In genomic region chr18:14978962-14979535, GRCh38 we compare ENCODE assay signal across 7 cellular contexts.
DNase-seq lines count a peak whose midpoint lies in the region; ATAC-seq and TF ChIP-seq lines count a peak whose summit lies in the region.

No MANE protein-coding gene starts in this region.

- no peaks in the 10 kb centered on the region for H3K79me2 ChIP-seq in mammary epithelial cell (ENCODE audit: insufficient read depth, low read length)

- DNase-seq in GM04504 (ENCODE audit: low read depth) (peak; percentile 24), NCI-H1694 (lab: John Stamatoyannopoulos, UW) (peak; percentile 53), mammary epithelial cell (no peak), psoas muscle (no peak), omental fat pad (ENCODE audit: low spot score) (no peak)

- dilution Hi-C loops in mammary epithelial cell (cut with HindIII; ENCODE audit: low sequenced_read_pairs), result no loop called here

- H3K27me3 ChIP-seq in mammary epithelial cell (ENCODE audit: insufficient read depth, low read length) (no peaks in the 10 kb centered on the region), psoas muscle (ENCODE audit: insufficient read depth in 3 of 3, low read length in 2 of 3) (no peaks in the 10 kb centered on the region)

- in situ Hi-C loops in mammary epithelial cell (cut with MboI; ENCODE audit: low sequenced_read_pairs in 2 of 2), result no loop called here

- no peak overlapping the region for H3K27ac ChIP-seq in mammary epithelial cell (ENCODE audit: insufficient read depth, low read depth, low read length)
- H3K27ac ChIP-seq in psoas muscle, result no peak overlapping the region

- H3K4me1 ChIP-seq in mammary epithelial cell (ENCODE audit: insufficient read depth, low read length), result peaks cover 5% of the 10 kb centered on the region
- no peaks in the 10 kb centered on the region for H3K4me1 ChIP-seq in psoas muscle

- H4K20me1 ChIP-seq in mammary epithelial cell (ENCODE audit: insufficient read depth, low read length), result no peaks in the 10 kb centered on the region

- H3K9ac ChIP-seq in mammary epithelial cell (ENCODE audit: insufficient read depth, low read length), result no peak overlapping the region

- BruUV-seq in mammary epithelial cell (replicated peaks; lab: Mats Ljungman, UMichigan), result no TSS peak

- ATAC-seq in psoas muscle, result no peak
- no peak for ATAC-seq in HG02798 (IDR thresholded peaks at IDR 0.05; ENCODE audit: poor library complexity, unreplicated experiment)
- ATAC-seq in HG03280 (IDR thresholded peaks at IDR 0.05; ENCODE audit: unreplicated experiment), result no peak
- ATAC-seq in omental fat pad (ENCODE audit: low FRiP score), result no peak

- TF ChIP-seq CTCF in mammary epithelial cell (conservative IDR thresholded peaks at IDR 0.05 in 1 of 2, IDR thresholded peaks at IDR 0.05 in 1 of 2; ENCODE audit: extremely low read depth in 1 of 2, insufficient read depth in 1 of 2, low read depth in 1 of 2, low read length in 2 of 2), result peak; percentile 23 to 45
- peak; percentile 16 for TF ChIP-seq CTCF in psoas muscle (IDR thresholded peaks at IDR 0.05)
- TF ChIP-seq CTCF in omental fat pad (IDR thresholded peaks at IDR 0.05), result no peak

- CTCF ChIA-PET in mammary epithelial cell (lab: Charles Lee; ENCODE audit: low non-redundant PET), result no interaction called here

- H3K36me3 ChIP-seq in mammary epithelial cell (ENCODE audit: insufficient read depth, low read length), result no peaks in the 10 kb centered on the region
- H3K36me3 ChIP-seq in psoas muscle (ENCODE audit: insufficient read depth in 1 of 2, low read depth in 1 of 2), result no peaks in the 10 kb centered on the region

- no peak overlapping the region for H3K4me3 ChIP-seq in mammary epithelial cell (replicated peaks in 1 of 3; ENCODE audit: insufficient read depth in 1 of 3, low read depth in 2 of 3, low read length in 3 of 3)
- no peak overlapping the region for H3K4me3 ChIP-seq in psoas muscle

- H2AFZ ChIP-seq in mammary epithelial cell (ENCODE audit: low read depth, low read length), result no peak overlapping the region

- peaks cover 2% of the 10 kb centered on the region for H3K9me3 ChIP-seq in mammary epithelial cell (replicated peaks; ENCODE audit: insufficient read depth, low read length)
- no peaks in the 10 kb centered on the region for H3K9me3 ChIP-seq in psoas muscle

- intact Hi-C loops in mammary epithelial cell (cut with micrococcal nuclease) (loop anchor here (10.0 kb wide), 1 partner anchor 1264 kb away; no protein-coding TSS in a partner anchor), psoas muscle (cut with DNase I) (no loop called here)

- 46% methylated on average over 8 of the region's 8 CpGs for whole genome bisulfite sequencing in mammary epithelial cell (ENCODE audit: low coverage, missing lambda C conversion rate)
- 24 to 27% (median 26%) methylated on average over 8 of the region's 8 CpGs for WGBS in psoas muscle, 3 donors

- no peak overlapping the region for H3K4me2 ChIP-seq in mammary epithelial cell (ENCODE audit: insufficient read depth, low read depth, low read length)

Comparison
In these comparisons a context has a peak if more than half of its experiments do, and no peak if none do; other contexts are left out.
1. DNase-seq: peak in GM04504 (single experiment) and NCI-H1694 (single experiment); none in mammary epithelial cell (single experiment), psoas muscle (0 of 2) and omental fat pad (single experiment).
2. CTCF ChIP-seq: peak in mammary epithelial cell (2 of 2) and psoas muscle (single experiment); none in omental fat pad (0 of 3).